1 cellular context compared by ENCODE assay signal in genomic region chr1:76038306-76039004, GRCh38.
A peak's percentile ranks its signal among the peaks of the same experiment; 100 is the strongest.
TF ChIP-seq lines count a peak whose summit lies in the region.

No MANE protein-coding gene starts in this region.

TF ChIP-seq in SK-N-SH, 30 proteins besides CTCF, POLR2A, EP300 and RAD21 (continued from another document):
- TF ChIP-seq JUND (IDR thresholded peaks at IDR 0.05): peak; percentile 85
- TF ChIP-seq SMC3 (IDR thresholded peaks at IDR 0.05; ENCODE audit: low read depth, low read length): no peak
- TF ChIP-seq FOSL2 (IDR thresholded peaks at IDR 0.05; ENCODE audit: borderline replicate concordance, low read depth): peak; percentile 32; the same call in 1 of the 2 replicates
- no peak for TF ChIP-seq FOXM1 (IDR thresholded peaks at IDR 0.05; ENCODE audit: low read depth)
- no peak for TF ChIP-seq TAF1 (IDR thresholded peaks at IDR 0.05; ENCODE audit: borderline replicate concordance, low read depth, low read length)
- TF ChIP-seq, protein P1, sequence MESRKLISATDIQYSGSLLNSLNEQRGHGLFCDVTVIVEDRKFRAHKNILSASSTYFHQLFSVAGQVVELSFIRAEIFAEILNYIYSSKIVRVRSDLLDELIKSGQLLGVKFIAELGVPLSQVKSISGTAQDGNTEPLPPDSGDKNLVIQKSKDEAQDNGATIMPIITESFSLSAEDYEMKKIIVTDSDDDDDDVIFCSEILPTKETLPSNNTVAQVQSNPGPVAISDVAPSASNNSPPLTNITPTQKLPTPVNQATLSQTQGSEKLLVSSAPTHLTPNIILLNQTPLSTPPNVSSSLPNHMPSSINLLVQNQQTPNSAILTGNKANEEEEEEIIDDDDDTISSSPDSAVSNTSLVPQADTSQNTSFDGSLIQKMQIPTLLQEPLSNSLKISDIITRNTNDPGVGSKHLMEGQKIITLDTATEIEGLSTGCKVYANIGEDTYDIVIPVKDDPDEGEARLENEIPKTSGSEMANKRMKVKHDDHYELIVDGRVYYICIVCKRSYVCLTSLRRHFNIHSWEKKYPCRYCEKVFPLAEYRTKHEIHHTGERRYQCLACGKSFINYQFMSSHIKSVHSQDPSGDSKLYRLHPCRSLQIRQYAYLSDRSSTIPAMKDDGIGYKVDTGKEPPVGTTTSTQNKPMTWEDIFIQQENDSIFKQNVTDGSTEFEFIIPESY (IDR thresholded peaks at IDR 0.05; ENCODE audit: borderline replicate concordance, low read depth): no peak
- TF ChIP-seq, protein P2, sequence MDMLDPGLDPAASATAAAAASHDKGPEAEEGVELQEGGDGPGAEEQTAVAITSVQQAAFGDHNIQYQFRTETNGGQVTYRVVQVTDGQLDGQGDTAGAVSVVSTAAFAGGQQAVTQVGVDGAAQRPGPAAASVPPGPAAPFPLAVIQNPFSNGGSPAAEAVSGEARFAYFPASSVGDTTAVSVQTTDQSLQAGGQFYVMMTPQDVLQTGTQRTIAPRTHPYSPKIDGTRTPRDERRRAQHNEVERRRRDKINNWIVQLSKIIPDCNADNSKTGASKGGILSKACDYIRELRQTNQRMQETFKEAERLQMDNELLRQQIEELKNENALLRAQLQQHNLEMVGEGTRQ (IDR thresholded peaks at IDR 0.05; ENCODE audit: borderline replicate concordance, low read depth, low read length): no peak
- TF ChIP-seq IRF3 (IDR thresholded peaks at IDR 0.05; ENCODE audit: low read depth, low read length): no peak
- no peak for TF ChIP-seq ELF1 (IDR thresholded peaks at IDR 0.05)
TF ChIP-seq in SK-N-SH: peak in this region for 9.
